ENCODE assay signal across 27 cellular contexts in genomic region chr16:57111420-57111819, GRCh38.
"Had no signal": no experiment of that assay in that cellular context is flagged by ENCODE, and none has a peak within 500 bp of the region (broad histone marks: within the 10 kb centered on the region; RNA-seq: fewer than 3 reads in every experiment).

No MANE protein-coding gene starts in this region.

- H3K4me1 Mint-ChIP-seq: activated naive CD4-positive, alpha-beta T cell treated with anti-CD3 and anti-CD28 coated beads, Interleukin-2, amount 50 U/mL, for 24 hours had no signal

- H3K27ac ChIP-seq: body of pancreas, Peyer's patch had no signal

- H3K27me3 ChIP-seq: ascending aorta, body of pancreas, Peyer's patch had no signal

- H3K36me3 Mint-ChIP-seq: activated naive CD4-positive, alpha-beta T cell treated with anti-CD3 and anti-CD28 coated beads, Interleukin-2, amount 50 U/mL, for 24 hours; WTC11 had no signal

- H3K9me3 Mint-ChIP-seq: activated naive CD4-positive, alpha-beta T cell treated with anti-CD3 and anti-CD28 coated beads, Interleukin-2, amount 50 U/mL, for 24 hours; activated T-helper 1 cell treated with anti-CD3 and anti-CD28 coated beads, Interleukin-12 subunit alpha, Interleukin-12 subunit beta, Interleukin-2, Interleukin-4 antibody, amounts not matched to agents 30 ng/mL and 10 ng/mL and 1 ng/mL, durations not matched to agents 14 hours and 24 hours and 36 hours; T-helper 1 cell treated with Interleukin-12 subunit alpha and Interleukin-12 subunit beta and Interleukin-4 antibody, amounts not matched to agents 30 μg/mL and 1 μg/mL, for 36 hours; WTC11 had no signal

- H3K4me3 ChIP-seq: ascending aorta, body of pancreas, Peyer's patch had no signal

- DNase-seq: activated CD4-positive, alpha-beta T cell treated with anti-CD3 and anti-CD28 coated beads for 48 hours; activated CD4-positive, alpha-beta T cell treated with anti-CD3 and anti-CD28 coated beads, Interleukin-2, amount 50 U/mL, for 4 hours; activated CD4-positive, CD25-positive, alpha-beta regulatory T cell treated with anti-CD3 and anti-CD28 coated beads, Interleukin-2, amount 50 U/mL, for 72 hours; activated CD8-positive, alpha-beta memory T cell treated with anti-CD3 and anti-CD28 coated beads, Interleukin-2, amount 50 U/mL, for 48 hours; activated CD8-positive, alpha-beta T cell treated with anti-CD3 and anti-CD28 coated beads, Interleukin-2, amount 10 ng/mL, durations not matched to agents 7 days and 5 days; activated effector memory CD4-positive, alpha-beta T cell treated with Interleukin-2 at 50 U/mL for 16 hours; activated naive CD4-positive, alpha-beta T cell; activated T-cell treated with anti-CD3 and anti-CD28 coated beads, Interleukin-2, amount 50 U/mL, for 1 hour; amniotic stem cell; body of pancreas; central memory CD4-positive, alpha-beta T cell; Karpas-422; MM.1S; NCI-H1105; NCI-H1436 treated with DMSO at 0.1 percent for 48 hours; NCI-H187; NCI-H2081; NCI-H510A treated with DMSO at 0.1 percent for 48 hours; NCI-H69; NK-92 treated with Interleukin-12 subunit alpha and Interleukin-12 subunit beta, amount 100 ng/mL, for 24 hours; Peyer's patch; SHP77 treated with DMSO at 0.1 percent for 48 hours had no signal

- H3K4me3 Mint-ChIP-seq: activated CD8-positive, alpha-beta T cell treated with anti-CD3 and anti-CD28 coated beads, Interleukin-2, amount 10 ng/mL, durations not matched to agents 7 days and 5 days; activated naive CD4-positive, alpha-beta T cell treated with anti-CD3 and anti-CD28 coated beads, Interleukin-2, amount 50 U/mL, for 24 hours; activated T-helper 1 cell treated with anti-CD3 and anti-CD28 coated beads, Interleukin-12 subunit alpha, Interleukin-12 subunit beta, Interleukin-2, Interleukin-4 antibody, amounts not matched to agents 30 ng/mL and 10 ng/mL and 1 ng/mL, durations not matched to agents 14 hours and 24 hours and 36 hours; T-helper 1 cell treated with Interleukin-12 subunit alpha and Interleukin-12 subunit beta and Interleukin-4 antibody, amounts not matched to agents 30 μg/mL and 1 μg/mL, for 36 hours; WTC11 had no signal

- ATAC-seq: activated CD8-positive, alpha-beta T cell treated with anti-CD3 and anti-CD28 coated beads, Interleukin-2, amount 10 ng/mL, durations not matched to agents 7 days and 5 days; body of pancreas; WTC11 had no signal

- H3K27me3 Mint-ChIP-seq: activated naive CD4-positive, alpha-beta T cell treated with anti-CD3 and anti-CD28 coated beads, Interleukin-2, amount 50 U/mL, for 24 hours had no signal

- H3K27ac Mint-ChIP-seq: activated CD8-positive, alpha-beta T cell treated with anti-CD3 and anti-CD28 coated beads, Interleukin-2, amount 10 ng/mL, durations not matched to agents 7 days and 5 days; activated naive CD4-positive, alpha-beta T cell treated with anti-CD3 and anti-CD28 coated beads, Interleukin-2, amount 50 U/mL, for 24 hours; activated T-helper 1 cell treated with anti-CD3 and anti-CD28 coated beads, Interleukin-12 subunit alpha, Interleukin-12 subunit beta, Interleukin-2, Interleukin-4 antibody, amounts not matched to agents 30 ng/mL and 10 ng/mL and 1 ng/mL, durations not matched to agents 14 hours and 24 hours and 36 hours; T-helper 1 cell treated with Interleukin-12 subunit alpha and Interleukin-12 subunit beta and Interleukin-4 antibody, amounts not matched to agents 30 μg/mL and 1 μg/mL, for 36 hours; WTC11 had no signal
